ENCODE assay signal across 9 cellular contexts in the genomic region with DNA sequence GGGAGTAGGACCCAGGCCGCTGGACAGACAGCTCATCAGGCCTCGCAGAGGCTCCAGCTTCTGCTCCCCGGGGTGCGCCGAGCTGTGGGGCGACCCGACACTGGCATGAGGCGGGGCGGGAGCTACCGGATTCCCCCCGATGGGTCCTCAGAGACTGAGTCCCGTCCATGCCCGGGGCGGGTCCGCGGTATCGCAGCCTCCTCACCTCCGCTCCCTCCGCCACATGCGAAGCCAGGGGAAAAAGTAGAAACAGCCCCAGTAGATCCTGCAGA. TPM values are rescaled to one million over a fixed set of nuclear protein-coding genes. Genes with fewer than 3 reads are reported as not detected.
A peak's percentile ranks its signal among the peaks of the same experiment; 100 is the strongest.
DNase-seq lines count a peak whose midpoint lies in the region; ATAC-seq and TF ChIP-seq lines count a peak whose summit lies in the region.
"Had no signal": no experiment of that assay in that cellular context is flagged by ENCODE, and none has a peak within 500 bp of the region (broad histone marks: within the 10 kb centered on the region; RNA-seq: fewer than 3 reads in every experiment).

No MANE protein-coding gene starts in this region.

- peak overlapping the region; percentile 98 for H3K27ac ChIP-seq in lower lobe of right lung

- H3K4me3 ChIP-seq in GM06990 (replicated peaks; ENCODE audit: low read depth, low read length), result peak overlapping the region; percentile 57
- peak overlapping the region; percentile 69 for H3K4me3 ChIP-seq in lower lobe of right lung

- intact Hi-C loops in lower lobe of right lung (cut with DNase I), result no loop called here

- H3K36me3 ChIP-seq in GM06990 (ENCODE audit: control insufficient read depth, insufficient read depth, low read length), result no peaks in the 10 kb centered on the region
- peaks cover 15% of the 10 kb centered on the region for H3K36me3 ChIP-seq in lower lobe of right lung

- no peaks in the 10 kb centered on the region; the same call in 1 of the 2 replicates for H3K27me3 ChIP-seq in GM06990 (replicated peaks; ENCODE audit: control insufficient read depth, insufficient read depth, low read length)
- no peaks in the 10 kb centered on the region for H3K27me3 ChIP-seq in lower lobe of right lung (ENCODE audit: low read depth)

- H3K4me3 Mint-ChIP-seq in activated naive CD8-positive, alpha-beta T cell treated with anti-CD3 and anti-CD28 coated beads, Interleukin-2, amount 10 ng/mL, durations not matched to agents 7 days and 5 days, result peak overlapping the region; percentile 91

- TF ChIP-seq CTCF in GM06990 (IDR thresholded peaks at IDR 0.05; ENCODE audit: insufficient read depth, low read length, poor library complexity, severe bottlenecking), result no peak
- TF ChIP-seq CTCF in lower lobe of right lung (IDR thresholded peaks at IDR 0.05), result no peak

- H3K4me1 Mint-ChIP-seq in activated naive CD8-positive, alpha-beta T cell treated with anti-CD3 and anti-CD28 coated beads, Interleukin-2, amount 10 ng/mL, durations not matched to agents 7 days and 5 days, result peaks cover 32% of the 10 kb centered on the region

- H3K9me3 ChIP-seq in lower lobe of right lung, result no peaks in the 10 kb centered on the region

- peak overlapping the region; percentile 91 for H3K27ac Mint-ChIP-seq in activated naive CD8-positive, alpha-beta T cell treated with anti-CD3 and anti-CD28 coated beads, Interleukin-2, amount 10 ng/mL, durations not matched to agents 7 days and 5 days

- DNase-seq in GM06990 (ENCODE audit: extremely low read depth, insufficient read length) (no peak), lower lobe of right lung (no peak), G401 (ENCODE audit: low spot score) (no peak), DMS53 (lab: John Stamatoyannopoulos, UW) (no peak), NCI-H128 (lab: John Stamatoyannopoulos, UW; ENCODE audit: unreplicated experiment) (no peak), NCI-H510A treated with DMSO at 0.1 percent for 48 hours (lab: John Stamatoyannopoulos, UW) (no peak)
- DNase-seq in activated naive CD8-positive, alpha-beta T cell treated with anti-CD3 and anti-CD28 coated beads, Interleukin-2, amount 10 ng/mL, durations not matched to agents 7 days and 5 days, result no peak

- H3K36me3 Mint-ChIP-seq in activated naive CD8-positive, alpha-beta T cell treated with anti-CD3 and anti-CD28 coated beads, Interleukin-2, amount 10 ng/mL, durations not matched to agents 7 days and 5 days, result peaks cover 31% of the 10 kb centered on the region

- in situ Hi-C loops in G401 (cut with HindIII; ENCODE audit: low sequenced_read_pairs), result no loop called here

- H3K27me3 Mint-ChIP-seq in activated naive CD8-positive, alpha-beta T cell treated with anti-CD3 and anti-CD28 coated beads, Interleukin-2, amount 10 ng/mL, durations not matched to agents 7 days and 5 days, result no peaks in the 10 kb centered on the region

- H3K4me1 ChIP-seq in lower lobe of right lung, result peaks cover 24% of the 10 kb centered on the region

- peak; percentile 24 for ATAC-seq in HG02642 (IDR thresholded peaks at IDR 0.05; ENCODE audit: poor library complexity, unreplicated experiment)
- ATAC-seq in activated naive CD8-positive, alpha-beta T cell treated with anti-CD3 and anti-CD28 coated beads, Interleukin-2, amount 10 ng/mL, durations not matched to agents 7 days and 5 days (ENCODE audit: low read depth), result no peak
- peak; percentile 21 for ATAC-seq in lower lobe of right lung

- peaks cover 6% of the 10 kb centered on the region for H3K9me3 Mint-ChIP-seq in activated naive CD8-positive, alpha-beta T cell treated with anti-CD3 and anti-CD28 coated beads, Interleukin-2, amount 10 ng/mL, durations not matched to agents 7 days and 5 days

- POLR2A ChIA-PET in activated naive CD8-positive, alpha-beta T cell treated with anti-CD3 and anti-CD28 coated beads, Interleukin-2, amount 10 ng/mL, durations not matched to agents 7 days and 5 days (lab: Charles Lee), result interaction anchor here (0.6 to 3.3 kb wide), 8 partner anchors 11 to 45 kb away, joined by 3 to 47 read pairs (median 4); partner anchors contain the start of genes DCTN3, GALT, IL11RA and SIGMAR1

RNA-seq across cellular contexts. Expression of gene CCL27, which starts 2.6 kb away (rescaled TPM):
- under 1 TPM in 1 of 2 experiments, not detected in 1; 0.43 TPM for total RNA-seq in activated naive CD8-positive, alpha-beta T cell treated with anti-CD3 and anti-CD28 coated beads, Interleukin-2, amount 10 ng/mL, durations not matched to agents 7 days and 5 days
- not detected for total RNA-seq in lower lobe of right lung
- not detected in 2 replicates for total RNA-seq in G401 (2014; rRNA removed; shearing (Covaris generic))
- total RNA-seq: RPMI7951 had no signal

RNA-seq across cellular contexts. Expression of gene IL11RA, which starts 13.1 kb away (rescaled TPM):
- 10 to 100 TPM; 77.0 to 79.1 TPM for total RNA-seq in activated naive CD8-positive, alpha-beta T cell treated with anti-CD3 and anti-CD28 coated beads, Interleukin-2, amount 10 ng/mL, durations not matched to agents 7 days and 5 days
- 25.7 TPM for total RNA-seq in lower lobe of right lung
- total RNA-seq in G401 (2014; rRNA removed; shearing (Covaris generic)), result 6.9 and 9.8 TPM in 2 replicates

RNA-seq across cellular contexts. Expression of gene GALT, which starts 18.6 kb away (rescaled TPM):
- 100 to 1,000 TPM; 119 to 127 TPM for total RNA-seq in activated naive CD8-positive, alpha-beta T cell treated with anti-CD3 and anti-CD28 coated beads, Interleukin-2, amount 10 ng/mL, durations not matched to agents 7 days and 5 days
- 51.3 TPM for total RNA-seq in lower lobe of right lung
- total RNA-seq in G401 (2014; rRNA removed; shearing (Covaris generic)), result 41.6 and 51.2 TPM in 2 replicates

RNA-seq across cellular contexts. Expression of gene CCL19, which starts 26.0 kb away (rescaled TPM):
- not detected for total RNA-seq in activated naive CD8-positive, alpha-beta T cell treated with anti-CD3 and anti-CD28 coated beads, Interleukin-2, amount 10 ng/mL, durations not matched to agents 7 days and 5 days
- total RNA-seq in lower lobe of right lung, result 2.4 TPM
- total RNA-seq in G401 (2014; rRNA removed; shearing (Covaris generic)), result not detected in 2 replicates
- total RNA-seq: RPMI7951 had no signal

RNA-seq across cellular contexts. Expression of gene SIGMAR1, which starts 27.5 kb away (rescaled TPM):
- 10 to 100 TPM; 48.8 to 55.4 TPM for total RNA-seq in activated naive CD8-positive, alpha-beta T cell treated with anti-CD3 and anti-CD28 coated beads, Interleukin-2, amount 10 ng/mL, durations not matched to agents 7 days and 5 days
- 35.0 TPM for total RNA-seq in lower lobe of right lung
- 193 and 208 TPM in 2 replicates for total RNA-seq in G401 (2014; rRNA removed; shearing (Covaris generic))
